Comparison of ENCODE assay signal across 9 cellular contexts in genomic region chr5:132463808-132464154, GRCh38. TPM values are rescaled to one million over a fixed set of nuclear protein-coding genes. Genes with fewer than 3 reads are reported as not detected.
DNase-seq lines count a peak whose midpoint lies in the region; ATAC-seq and TF ChIP-seq lines count a peak whose summit lies in the region.
"Had no signal": no experiment of that assay in that cellular context is flagged by ENCODE, and none has a peak within 500 bp of the region (broad histone marks: within the 10 kb centered on the region; RNA-seq: fewer than 3 reads in every experiment).

No MANE protein-coding gene starts in this region.

- POLR2A ChIA-PET in CD8-positive, alpha-beta memory T cell (lab: Charles Lee): interaction anchor here (0.6 to 4.9 kb wide), 11 partner anchors 8 to 94 kb away, joined by 3 to 114 read pairs (median 5); partner anchors contain the start of genes IRF1 and SLC22A5
- POLR2A ChIA-PET in RWPE1 (lab: Yijun Ruan, JAX; ENCODE audit: low non-redundant PET): interaction anchor here (0.6 kb wide), 2 partner anchors 16 to 182 kb away, joined by 3 read pairs; no protein-coding TSS in a partner anchor

- H3K36me3 ChIP-seq in CD8-positive, alpha-beta memory T cell (ENCODE audit: insufficient read depth, low read length): no peaks in the 10 kb centered on the region
- H3K36me3 ChIP-seq in esophagus (ENCODE audit: control insufficient read depth in 2 of 2, insufficient read depth in 2 of 2, low read length in 1 of 2) (no peaks in the 10 kb centered on the region), sigmoid colon (peaks cover 0 to 6% (median 0%) of the 10 kb centered on the region in 4 donors)

- CTCF ChIA-PET in CD8-positive, alpha-beta memory T cell (lab: Charles Lee): interaction anchor here (1.0 to 6.1 kb wide), 12 partner anchors 8 to 57 kb away, joined by 3 to 103 read pairs (median 9); partner anchors contain the start of gene IRF1
- CTCF ChIA-PET in RWPE1 (lab: Yijun Ruan, JAX): interaction anchor here (0.6 to 1.7 kb wide), 8 partner anchors 8 to 225 kb away, joined by 3 to 9 read pairs (median 4); no protein-coding TSS in a partner anchor

- intact Hi-C loops in sigmoid colon (cut with DNase I): no loop called here

- H3K4me3 Mint-ChIP-seq in CD8-positive, alpha-beta memory T cell: peak overlapping the region; percentile 70 to 92 (median 78)

- 48 to 54% methylated on average over 5 of the region's 5 CpGs for WGBS in esophagus, 2 donors
- WGBS in sigmoid colon, 2 donors: 26 to 27% methylated on average over 5 of the region's 5 CpGs

- no peak for TF ChIP-seq POLR2A in sigmoid colon (IDR thresholded peaks at IDR 0.05)
- TF ChIP-seq POLR2A in erythroblast (IDR thresholded peaks at IDR 0.05; ENCODE audit: low read length): no peak

- no peaks in the 10 kb centered on the region for H3K27me3 ChIP-seq in CD8-positive, alpha-beta memory T cell (ENCODE audit: insufficient read depth, low read length, poor library complexity, severe bottlenecking)
- no peaks in the 10 kb centered on the region for H3K27me3 ChIP-seq in esophagus (ENCODE audit: control insufficient read depth in 1 of 2, insufficient read depth in 2 of 2, low read length in 2 of 2)
- no peaks in the 10 kb centered on the region for H3K27me3 ChIP-seq in sigmoid colon

- H3K27me3 Mint-ChIP-seq in CD8-positive, alpha-beta memory T cell: no peaks in the 10 kb centered on the region

- DNase-seq in CD8-positive, alpha-beta memory T cell: no peak
- no peak for DNase-seq in RWPE1 (ENCODE audit: low spot score)
- no peak for DNase-seq in sigmoid colon
- DNase-seq in putamen (ENCODE audit: low spot score): no peak
- no peak for DNase-seq in SHP77 treated with DMSO at 0.1 percent for 48 hours (lab: John Stamatoyannopoulos, UW)
- no peak for DNase-seq in erythroblast (lab: John Stamatoyannopoulos, UW)
- DNase-seq: NCI-H2107 had no signal

- peak overlapping the region; percentile 22 for H3K27ac ChIP-seq in CD8-positive, alpha-beta memory T cell (ENCODE audit: low read depth, low read length)
- H3K27ac ChIP-seq in RWPE1 (peak overlapping the region; percentile 84), esophagus (ENCODE audit: low read depth in 2 of 2, low read length in 1 of 2) (peak overlapping the region; percentile 66 to 83), sigmoid colon (peak overlapping the region; percentile 63 to 80 (median 72))

- no peak for ATAC-seq in GM21381 (IDR thresholded peaks at IDR 0.05; ENCODE audit: unreplicated experiment)

- H3K27ac Mint-ChIP-seq in CD8-positive, alpha-beta memory T cell: peak overlapping the region; percentile 87 to 100 (median 98)

- TF ChIP-seq EP300 in sigmoid colon (IDR thresholded peaks at IDR 0.05): no peak

- H3K9me3 Mint-ChIP-seq in CD8-positive, alpha-beta memory T cell: no peaks in the 10 kb centered on the region

- H3K9me3 ChIP-seq in CD8-positive, alpha-beta memory T cell (ENCODE audit: low read length): no peaks in the 10 kb centered on the region
- no peaks in the 10 kb centered on the region for H3K9me3 ChIP-seq in esophagus (ENCODE audit: control insufficient read depth in 2 of 2, insufficient read depth in 1 of 2, low read depth in 1 of 2, low read length in 1 of 2)
- H3K9me3 ChIP-seq in sigmoid colon: no peaks in the 10 kb centered on the region

- no peak for TF ChIP-seq CTCF in RWPE1 (conservative IDR thresholded peaks at IDR 0.05; ENCODE audit: low read depth)
- no peak for TF ChIP-seq CTCF in sigmoid colon (IDR thresholded peaks at IDR 0.05)

- peaks cover 9 to 30% (median 10%) of the 10 kb centered on the region in 3 donors for H3K36me3 Mint-ChIP-seq in CD8-positive, alpha-beta memory T cell

- H3K4me1 ChIP-seq in CD8-positive, alpha-beta memory T cell (ENCODE audit: insufficient read depth, low read length): peaks cover 95% of the 10 kb centered on the region
- H3K4me1 ChIP-seq in esophagus (ENCODE audit: control insufficient read depth in 2 of 2, insufficient read depth in 2 of 2, low read length in 1 of 2) (peaks cover 20 to 35% of the 10 kb centered on the region in 2 donors), sigmoid colon (peaks cover 0 to 77% (median 65%) of the 10 kb centered on the region in 4 donors)

- H3K4me3 ChIP-seq in CD8-positive, alpha-beta memory T cell (ENCODE audit: low read length): peak overlapping the region; percentile 57
- H3K4me3 ChIP-seq in esophagus (ENCODE audit: low read depth in 1 of 2, low read length in 2 of 2) (no peak overlapping the region), sigmoid colon (peak overlapping the region in 3 of 4 donors; percentile 20 to 33 (median 29))

- H3K4me1 Mint-ChIP-seq in CD8-positive, alpha-beta memory T cell: peaks cover 95 to 100% (median 99%) of the 10 kb centered on the region in 3 donors

RNA-seq across cellular contexts. Expression of gene IRF1, which starts 26.8 kb away (rescaled TPM):
- total RNA-seq in CD8-positive, alpha-beta memory T cell: 100 to 1,000 TPM; 115 to 121 TPM
- polyA plus RNA-seq in CD8-positive, alpha-beta memory T cell: 204 TPM
- polyA plus RNA-seq in esophagus (10 to 100 TPM in 1 of 2 donors, 1 to 10 TPM in 1; 7.5 to 14.2 TPM), sigmoid colon (100 to 1,000 TPM in 1 of 3 donors, 10 to 100 TPM in 2; 37.2 to 169 (median 70.5) TPM)
- total RNA-seq in sigmoid colon: 100 to 1,000 TPM in 1 of 4 donors, 10 to 100 TPM in 3; 15.3 to 124 (median 22.7) TPM

Comparison
In these comparisons a context has a peak if more than half of its experiments do, and no peak if none do; other contexts are left out.
1. H3K27ac ChIP-seq: peak in every context shown above with its lines; median percentile 84 in RWPE1; 74 in esophagus; 72 in sigmoid colon; 22 in CD8-positive, alpha-beta memory T cell.
2. H3K4me3 ChIP-seq: peak in CD8-positive, alpha-beta memory T cell (single experiment) and sigmoid colon (3 of 4); none in esophagus (0 of 2).